In the genomic region with DNA sequence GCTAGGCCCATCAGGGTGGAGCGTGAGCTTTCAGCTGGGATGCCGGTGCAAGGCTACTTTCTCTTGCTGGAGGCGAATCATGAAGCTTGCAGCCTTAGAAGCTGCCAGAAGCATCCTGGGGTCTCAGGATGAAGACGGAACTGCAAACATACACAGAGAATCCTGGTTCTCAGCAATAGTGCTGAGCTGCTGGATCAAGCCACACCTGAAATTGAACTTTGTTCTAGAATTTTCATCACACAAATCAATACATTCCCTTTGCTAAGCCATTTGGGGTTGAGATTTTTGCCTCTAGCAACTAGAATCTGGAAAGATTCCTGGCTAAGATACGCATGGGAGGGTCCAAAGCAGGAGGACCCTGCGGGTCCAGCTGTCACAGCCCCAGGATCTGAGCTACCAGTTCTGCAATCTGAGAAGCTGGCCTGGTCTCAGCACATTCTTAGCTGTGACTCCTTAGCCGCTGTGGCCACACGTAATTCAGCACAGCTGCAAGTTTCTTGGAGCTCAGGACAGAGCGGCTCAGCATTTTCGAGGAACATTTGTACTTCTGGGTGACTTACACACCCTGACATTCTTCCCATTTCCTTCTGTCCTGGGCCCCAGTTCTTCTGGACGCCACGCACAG, we compare ENCODE assay signal across 27 cellular contexts.
A peak's percentile ranks its signal among the peaks of the same experiment; 100 is the strongest.
DNase-seq lines count a peak whose midpoint lies in the region; ATAC-seq, FAIRE-seq and TF ChIP-seq lines count a peak whose summit lies in the region.
"Had no signal": no experiment of that assay in that cellular context is flagged by ENCODE, and none has a peak within 500 bp of the region (broad histone marks: within the 10 kb centered on the region; RNA-seq: fewer than 3 reads in every experiment).

No MANE protein-coding gene starts in this region.

- DNase-seq in GM03348 (ENCODE audit: low spot score) (peak; percentile 78), adipocyte (ENCODE audit: low read depth) (peak; percentile 91), foreskin fibroblast (peak; percentile 64 to 84), urothelium cell line (ENCODE audit: low spot score) (no peak), D341Med (ENCODE audit: low spot score) (no peak)
- DNase-seq: activated CD4-positive, alpha-beta T cell treated with anti-CD3 and anti-CD28 coated beads, Interleukin-2, amount 50 U/mL, for 48 hours; activated gamma-delta T cell; activated naive CD8-positive, alpha-beta T cell treated with anti-CD3 and anti-CD28 coated beads, Interleukin-2, amount 50 U/mL, for 24 hours; cortex of kidney; HCEC 1CT; heart left ventricle; KBM-7; left lung; midbrain; NCI-H1436; NCI-H524 treated with DMSO at 0.1 percent for 48 hours; stimulated activated CD4-positive, alpha-beta T cell treated with anti-CD3 and anti-CD28 coated beads, Interleukin-1b, Interleukin-23, amount 100 ng/mL, for 48 hours; testis had no signal

- FAIRE-seq in urothelium cell line (lab: Jason Lieb, UNC), result peak; percentile 74
- FAIRE-seq: bronchial epithelial cell, RCC 7860 had no signal

- no peaks in the 10 kb centered on the region for H3K36me3 ChIP-seq in adipocyte (ENCODE audit: control insufficient read depth, insufficient read depth, low read length, severe bottlenecking)
- H3K36me3 ChIP-seq: BLaER1, heart left ventricle, left lung, neural progenitor cell had no signal

- no peak for TF ChIP-seq CTCF in foreskin fibroblast (IDR thresholded peaks at IDR 0.05; ENCODE audit: low read depth, low read length)

- ATAC-seq in HG03439 (IDR thresholded peaks at IDR 0.05; ENCODE audit: unreplicated experiment), result no peak
- ATAC-seq in GM18868 (IDR thresholded peaks at IDR 0.05; ENCODE audit: unreplicated experiment), result no peak
- ATAC-seq: activated naive CD8-positive, alpha-beta T cell treated with anti-CD3 and anti-CD28 coated beads, Interleukin-2, amount 50 U/mL, for 24 hours; heart left ventricle; left lung; stimulated activated effector memory CD8-positive, alpha-beta T cell treated with anti-CD3 and anti-CD28 coated beads, Interleukin-12 subunit alpha, Interleukin-12 subunit beta, amount 100 ng/mL, for 72 hours had no signal

- peaks cover 32% of the 10 kb centered on the region for H3K27me3 ChIP-seq in adipocyte (replicated peaks; ENCODE audit: control insufficient read depth, insufficient read depth, low read length)
- H3K27me3 ChIP-seq: neural progenitor cell, testis had no signal

- H3K9ac ChIP-seq in adipocyte (ENCODE audit: low read length), result no peak overlapping the region
- H3K9ac ChIP-seq: BLaER1, neural progenitor cell had no signal

- peaks cover 12% of the 10 kb centered on the region for H3K4me1 ChIP-seq in adipocyte (ENCODE audit: control insufficient read depth, insufficient read depth, low read length)
- H3K4me1 ChIP-seq: heart left ventricle, left lung, testis had no signal

- H3K4me3 ChIP-seq in adipocyte (ENCODE audit: low read length), result no peak overlapping the region
- H3K4me3 ChIP-seq in foreskin fibroblast (ENCODE audit: low read depth in 1 of 2, low read length in 2 of 2), result no peak overlapping the region
- H3K4me3 ChIP-seq: BLaER1, heart left ventricle, left lung, neural progenitor cell, SK-N-MC, skin epidermis, testis had no signal

- no peaks in the 10 kb centered on the region for H3K9me3 ChIP-seq in adipocyte (ENCODE audit: control insufficient read depth, low read length)
- H3K9me3 ChIP-seq: BLaER1, heart left ventricle, left lung, testis had no signal

Comparison
In these comparisons a context has a peak if more than half of its experiments do, and no peak if none do; other contexts are left out.
1. DNase-seq: peak in GM03348 (single experiment), adipocyte (single experiment) and foreskin fibroblast (2 of 2); none in urothelium cell line (single experiment) and D341Med (single experiment).